9 cellular contexts compared by ENCODE assay signal in genomic region chr6:32589595-32590274, GRCh38. TPM values are rescaled to one million over a fixed set of nuclear protein-coding genes. Genes with fewer than 3 reads are reported as not detected.
DNase-seq lines count a peak whose midpoint lies in the region; ATAC-seq and TF ChIP-seq lines count a peak whose summit lies in the region.
"Not testable (repeated sequence)": the region's sequence is repeated elsewhere in the genome, so short reads cannot be mapped to it uniquely, and the experiment has no call there.
"Had no signal": no experiment of that assay in that cellular context is flagged by ENCODE, and none has a peak within 500 bp of the region (broad histone marks: within the 10 kb centered on the region; RNA-seq: fewer than 3 reads in every experiment).

Gene HLA-DRB1 (minus strand): TSS chr6:32589848. CDS start chr6:32589742, 106 bp downstream.

- peak within 1 kb of the TSS in 1 of 4 donors; percentile 56 for H3K27ac ChIP-seq in gastroesophageal sphincter
- H3K27ac ChIP-seq in thyroid gland: peak within 1 kb of the TSS in 1 of 3 donors; percentile 56

- H3K9me3 ChIP-seq in gastroesophageal sphincter, mucosa of descending colon, thyroid gland: not testable (repeated sequence)

- ATAC-seq in GM21367 (IDR thresholded peaks at IDR 0.05; ENCODE audit: unreplicated experiment): peak; percentile 94
- peak; percentile 91 for ATAC-seq in HG03139 (IDR thresholded peaks at IDR 0.05; ENCODE audit: unreplicated experiment)
- peak; percentile 96 for ATAC-seq in gastroesophageal sphincter
- peak; percentile 98 for ATAC-seq in mucosa of descending colon

- not testable (repeated sequence) for TF ChIP-seq CTCF in gastroesophageal sphincter (IDR thresholded peaks at IDR 0.05); mucosa of descending colon (IDR thresholded peaks at IDR 0.05); thyroid gland (IDR thresholded peaks at IDR 0.05)

- H3K36me3 ChIP-seq in gastroesophageal sphincter; mucosa of descending colon (ENCODE audit: low read depth); thyroid gland: not testable (repeated sequence)

- peak within 1 kb of the TSS; percentile 75 for H3K4me3 ChIP-seq in GM08714 (ENCODE audit: low read length)
- H3K4me3 ChIP-seq in gastroesophageal sphincter; mucosa of descending colon; thyroid gland (replicated peaks in 1 of 3): not testable (repeated sequence)

- H3K27me3 ChIP-seq in gastroesophageal sphincter, thyroid gland: not testable (repeated sequence)

- TF ChIP-seq EP300 in gastroesophageal sphincter (IDR thresholded peaks at IDR 0.05): not testable (repeated sequence)

- intact Hi-C loops in mucosa of descending colon (cut with DNase I, micrococcal nuclease): not testable (repeated sequence)
- intact Hi-C loops in thyroid gland (cut with DNase I): loop anchor here (10.0 kb wide), 1 partner anchor 65 kb away; no protein-coding TSS in a partner anchor

- peak; percentile 65 for TF ChIP-seq POLR2A in Raji (IDR thresholded peaks at IDR 0.05; ENCODE audit: insufficient read depth, low read depth, low read length)
- not testable (repeated sequence) for TF ChIP-seq POLR2A in gastroesophageal sphincter (IDR thresholded peaks at IDR 0.05)
- TF ChIP-seq POLR2A in thyroid gland (IDR thresholded peaks at IDR 0.05): peak in 1 of 2 donors; percentile 24

- WGBS in gastroesophageal sphincter (ENCODE audit: low coverage in 1 of 2), 2 donors: 7 to 11% methylated on average over 1 to 3 of the region's 7 CpGs
- 27 to 30% methylated on average over 7 of the region's 7 CpGs for WGBS in thyroid gland, 2 donors

- peak; percentile 10 for DNase-seq in activated naive CD4-positive, alpha-beta T cell treated with anti-CD3 and anti-CD28 coated beads, Interleukin-2, amount 50 U/mL, for 16 hours
- DNase-seq in mucosa of descending colon: peak; percentile 12 to 66 (median 43)
- DNase-seq in thyroid gland: not testable (repeated sequence)

- not testable (repeated sequence) for H3K4me1 ChIP-seq in gastroesophageal sphincter; mucosa of descending colon (ENCODE audit: low read depth); thyroid gland

RNA-seq across cellular contexts. Expression of gene HLA-DRB1, which starts in this region (rescaled TPM):
- 10 to 100 TPM in 3 of 4 donors, 1 to 10 TPM in 1; 5.8 to 80.7 (median 55.5) TPM for total RNA-seq in gastroesophageal sphincter
- total RNA-seq in mucosa of descending colon: 100 to 1,000 TPM in 1 of 3 donors, 10 to 100 TPM in 2; 26.9 to 169 (median 89.6) TPM
- 10 to 100 TPM; 17.1 to 28.1 (median 22.8) TPM for total RNA-seq in thyroid gland
- total RNA-seq: SJSA1 had no signal
